ENCODE assay signal across 14 cellular contexts in the genomic region with DNA sequence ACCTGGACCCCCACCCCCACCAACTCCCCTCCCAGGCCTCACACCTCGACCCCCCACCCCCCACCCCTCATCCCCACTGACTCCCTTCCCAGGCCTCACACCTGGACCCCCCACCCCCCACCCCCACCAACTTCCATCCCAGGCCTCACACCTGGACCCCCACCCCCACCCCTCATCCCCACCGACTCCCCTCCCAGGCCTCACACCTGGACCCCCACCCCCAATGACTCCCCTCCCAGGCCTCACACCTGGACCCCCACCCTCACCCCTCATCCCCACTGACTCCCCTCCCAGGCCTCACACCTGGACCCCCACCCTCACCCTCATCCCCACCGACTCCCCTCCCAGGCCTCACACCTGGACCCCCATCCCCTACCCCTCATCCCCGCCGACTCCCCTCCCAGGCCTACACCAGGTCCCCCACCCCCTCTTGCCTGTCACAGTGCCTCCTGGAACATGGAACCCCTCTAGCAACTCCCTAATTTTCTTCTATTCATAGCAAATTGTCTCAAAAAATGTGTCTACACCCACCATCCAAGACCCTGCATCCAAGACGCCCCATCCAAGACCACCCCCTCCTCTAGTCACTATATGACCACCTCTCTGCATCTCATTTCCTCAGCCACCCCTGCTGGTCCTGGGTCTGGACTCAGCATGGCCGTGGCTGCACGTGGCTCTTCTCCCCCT.
"Had no signal": no experiment of that assay in that cellular context is flagged by ENCODE, and none has a peak within 500 bp of the region (broad histone marks: within the 10 kb centered on the region; RNA-seq: fewer than 3 reads in every experiment).

No MANE protein-coding gene starts in this region.

- H3K4me1 Mint-ChIP-seq: activated CD4-positive, alpha-beta T cell treated with anti-CD3 and anti-CD28 coated beads, Interleukin-2, amount 10 ng/mL, durations not matched to agents 24 days and 14 days had no signal

- H3K27me3 ChIP-seq: dorsolateral prefrontal cortex, right atrium auricular region had no signal

- H3K27ac Mint-ChIP-seq: activated CD4-positive, alpha-beta T cell treated with anti-CD3 and anti-CD28 coated beads, Interleukin-2, amount 10 ng/mL, durations not matched to agents 24 days and 14 days; activated naive CD8-positive, alpha-beta T cell; T-helper 17 cell; WTC11 had no signal

- H3K4me3 ChIP-seq: dorsolateral prefrontal cortex, esophagus muscularis mucosa, right atrium auricular region had no signal

- H3K9me3 Mint-ChIP-seq: activated CD4-positive, alpha-beta T cell treated with anti-CD3 and anti-CD28 coated beads, Interleukin-2, amount 10 ng/mL, durations not matched to agents 24 days and 14 days; WTC11 had no signal

- H3K9me3 ChIP-seq: esophagus muscularis mucosa, neutrophil, right atrium auricular region had no signal

- FAIRE-seq: endometrium had no signal

- H3K36me3 ChIP-seq: esophagus muscularis mucosa, neutrophil, right atrium auricular region had no signal

- DNase-seq: activated CD4-positive, alpha-beta T cell treated with anti-CD3 and anti-CD28 coated beads, Interleukin-2, amount 10 ng/mL, durations not matched to agents 24 days and 14 days; anterior cingulate cortex; dorsolateral prefrontal cortex; hypothalamus; midbrain; stimulated activated CD4-positive, alpha-beta T cell treated with anti-CD3 and anti-CD28 coated beads, Interleukin-1b, Interleukin-23, amount 100 ng/mL, for 48 hours; stimulated activated naive CD4-positive, alpha-beta T cell; T-helper 17 cell had no signal

- ATAC-seq: T-helper 17 cell, WTC11 had no signal

- H3K27ac ChIP-seq: dorsolateral prefrontal cortex, esophagus muscularis mucosa, neutrophil, right atrium auricular region had no signal

- H3K4me1 ChIP-seq: esophagus muscularis mucosa, right atrium auricular region had no signal

- H3K4me3 Mint-ChIP-seq: activated CD4-positive, alpha-beta T cell treated with anti-CD3 and anti-CD28 coated beads, Interleukin-2, amount 10 ng/mL, durations not matched to agents 24 days and 14 days; activated naive CD8-positive, alpha-beta T cell; T-helper 17 cell; WTC11 had no signal
